ENCODE assay signal across 28 cellular contexts in genomic region chr9:121813811-121814210, GRCh38.
"Had no signal": no experiment of that assay in that cellular context is flagged by ENCODE, and none has a peak within 500 bp of the region (broad histone marks: within the 10 kb centered on the region; RNA-seq: fewer than 3 reads in every experiment).

No MANE protein-coding gene starts in this region.

- H3K27ac Mint-ChIP-seq: mesothelial cell of epicardium; natural killer cell; nephron progenitor cell; stimulated activated naive B cell treated with anti-CD40 and anti-IgM and Interleukin-4, amounts not matched to agents 10 μg/mL and 1 μg/mL and 100 μg/mL, for 72 hours had no signal

- H3K9me3 Mint-ChIP-seq: mesothelial cell of epicardium; naive B cell; natural killer cell; nephron progenitor cell; stimulated activated naive B cell treated with anti-CD40 and anti-IgM and Interleukin-4, amounts not matched to agents 10 μg/mL and 1 μg/mL and 100 μg/mL, for 72 hours had no signal

- H3K4me3 Mint-ChIP-seq: mesothelial cell of epicardium; naive B cell; natural killer cell; nephron progenitor cell; stimulated activated naive B cell treated with anti-CD40 and anti-IgM and Interleukin-4, amounts not matched to agents 10 μg/mL and 1 μg/mL and 100 μg/mL, for 72 hours had no signal

- H3K4me1 ChIP-seq: lower lobe of right lung, pancreas, prostate gland, stomach, testis, thyroid gland had no signal

- DNase-seq: hippocampal formation; kidney glomerular epithelial cell; left cardiac atrium; left ventricle myocardium superior; lower lobe of right lung; mammary epithelial cell; mesenchymal stem cell; naive B cell; natural killer cell; nephron progenitor cell; nucleus accumbens; pancreas; posterior cingulate gyrus; retina; right cardiac atrium; stimulated activated CD4-positive, alpha-beta T cell treated with anti-CD3 and anti-CD28 coated beads, Interleukin-12 subunit alpha, Interleukin-12 subunit beta, amount 100 ng/mL, for 4 hours; stimulated activated CD4-positive, alpha-beta T cell treated with anti-CD3 and anti-CD28 coated beads, Interleukin-15, amount 100 ng/mL, for 24 hours; stimulated activated CD4-positive, alpha-beta T cell treated with anti-CD3 and anti-CD28 coated beads, Interleukin-2, amount 100 ng/mL, for 24 hours; stimulated activated CD4-positive, alpha-beta T cell treated with anti-CD3 and anti-CD28 coated beads, Interleukin-4, amount 100 ng/mL, for 1 hour; stimulated activated naive B cell treated with anti-CD40 and anti-IgM and Interleukin-4, amounts not matched to agents 10 μg/mL and 1 μg/mL and 100 μg/mL, for 72 hours; stimulated activated naive CD8-positive, alpha-beta T cell treated with anti-CD3 and anti-CD28 coated beads, Interleukin-15, Interleukin-2, amounts not matched to agents 100 U/mL and 50 U/mL, for 24 hours; stomach; testis; thyroid gland; trophoblast cell had no signal

- H3K27ac ChIP-seq: lower lobe of right lung, pancreas, prostate gland, skin epidermis, stomach, testis, thyroid gland had no signal

- H3K27me3 ChIP-seq: pancreas, stomach, testis, thyroid gland had no signal

- H3K36me3 Mint-ChIP-seq: mesothelial cell of epicardium; naive B cell; natural killer cell; stimulated activated naive B cell treated with anti-CD40 and anti-IgM and Interleukin-4, amounts not matched to agents 10 μg/mL and 1 μg/mL and 100 μg/mL, for 72 hours had no signal

- H3K4me1 Mint-ChIP-seq: naive B cell, natural killer cell had no signal

- H3K36me3 ChIP-seq: lower lobe of right lung, pancreas, prostate gland, stomach, thyroid gland had no signal

- H3K9me3 ChIP-seq: lower lobe of right lung, pancreas, prostate gland, stomach, testis, thyroid gland had no signal

- H3K4me3 ChIP-seq: lower lobe of right lung, pancreas, prostate gland, skin epidermis, stomach, testis, thyroid gland had no signal
